12 cellular contexts compared by ENCODE assay signal in genomic region chr5:157559301-157559700, GRCh38. TPM values are rescaled to one million over a fixed set of nuclear protein-coding genes. Genes with fewer than 3 reads are reported as not detected.
A peak's percentile ranks its signal among the peaks of the same experiment; 100 is the strongest.
DNase-seq lines count a peak whose midpoint lies in the region; ATAC-seq and TF ChIP-seq lines count a peak whose summit lies in the region.
"Had no signal": no experiment of that assay in that cellular context is flagged by ENCODE, and none has a peak within 500 bp of the region (broad histone marks: within the 10 kb centered on the region; RNA-seq: fewer than 3 reads in every experiment).

No MANE protein-coding gene starts in this region.

- no peaks in the 10 kb centered on the region for H3K27me3 Mint-ChIP-seq in activated CD4-positive, alpha-beta T cell treated with anti-CD3 and anti-CD28 coated beads, Interleukin-2, amount 10 ng/mL, durations not matched to agents 24 days and 14 days
- H3K27me3 Mint-ChIP-seq in stimulated activated memory B cell treated with anti-CD40 and anti-IgM and Interleukin-4, amounts not matched to agents 10 μg/mL and 1 μg/mL and 100 μg/mL, for 72 hours, result no peaks in the 10 kb centered on the region

- no peak for DNase-seq in activated CD4-positive, alpha-beta T cell treated with anti-CD3 and anti-CD28 coated beads, Interleukin-2, amount 10 ng/mL, durations not matched to agents 24 days and 14 days
- no peak for DNase-seq in activated CD4-positive, alpha-beta T cell treated with anti-CD3 and anti-CD28 coated beads, Interleukin-2, amount 50 U/mL, for 1 hour
- DNase-seq in SK-N-SH, result no peak
- DNase-seq in fibroblast of pulmonary artery (ENCODE audit: low read depth), result peak; percentile 69
- no peak for DNase-seq in prostate gland (ENCODE audit: low spot score)
- no peak for DNase-seq in NCI-H526 treated with DMSO at 0.1 percent for 48 hours (lab: John Stamatoyannopoulos, UW)
- DNase-seq in T-helper 9 cell, result no peak
- DNase-seq: activated naive CD8-positive, alpha-beta T cell treated with anti-CD3 and anti-CD28 coated beads for 36 hours; BE2C; NCI-H774; nephron progenitor cell had no signal

- H3K9me3 Mint-ChIP-seq in activated CD4-positive, alpha-beta T cell treated with anti-CD3 and anti-CD28 coated beads, Interleukin-2, amount 10 ng/mL, durations not matched to agents 24 days and 14 days, result no peaks in the 10 kb centered on the region
- no peaks in the 10 kb centered on the region for H3K9me3 Mint-ChIP-seq in stimulated activated memory B cell treated with anti-CD40 and anti-IgM and Interleukin-4, amounts not matched to agents 10 μg/mL and 1 μg/mL and 100 μg/mL, for 72 hours
- H3K9me3 Mint-ChIP-seq: activated naive CD8-positive, alpha-beta T cell treated with anti-CD3 and anti-CD28 coated beads for 36 hours; nephron progenitor cell had no signal

- H3K4me1 ChIP-seq in SK-N-SH (ENCODE audit: control insufficient read depth in 1 of 2, insufficient read depth in 2 of 2, low read depth in 1 of 2, low read length in 1 of 2) (peaks cover 28 to 72% of the 10 kb centered on the region in 2 experiments), prostate gland (replicated peaks) (no peaks in the 10 kb centered on the region)
- H3K4me1 ChIP-seq: BE2C had no signal

- H3K27me3 ChIP-seq in SK-N-SH (ENCODE audit: insufficient read depth), result no peaks in the 10 kb centered on the region
- no peaks in the 10 kb centered on the region for H3K27me3 ChIP-seq in prostate gland (replicated peaks; ENCODE audit: insufficient read depth)

- no peak overlapping the region for H2AFZ ChIP-seq in SK-N-SH (ENCODE audit: low read depth)

- POLR2A ChIA-PET in SK-N-SH (lab: Yijun Ruan, JAX), result no interaction called here

- H3K27ac ChIP-seq in SK-N-SH (ENCODE audit: low read depth in 2 of 2, low read length in 1 of 2) (peak overlapping the region; percentile 74 to 92; a peak in 3 of 4 replicates), prostate gland (no peak overlapping the region)

- 17% methylated on average over 2 of the region's 2 CpGs for WGBS in SK-N-SH (ENCODE audit: low lambda C conversion rate)
- 23% methylated on average over 2 of the region's 2 CpGs for WGBS in prostate gland

- peaks cover 35% of the 10 kb centered on the region for H4K20me1 ChIP-seq in SK-N-SH (ENCODE audit: insufficient read depth)

- peak overlapping the region; percentile 64 for H3K4me2 ChIP-seq in SK-N-SH

- H3K9me2 ChIP-seq in SK-N-SH, result no peaks in the 10 kb centered on the region

- no peak for ATAC-seq in stimulated activated memory B cell treated with anti-CD40 and anti-IgM and Interleukin-4, amounts not matched to agents 10 μg/mL and 1 μg/mL and 100 μg/mL, for 72 hours

- peaks cover 87% of the 10 kb centered on the region for H3K36me3 Mint-ChIP-seq in activated CD4-positive, alpha-beta T cell treated with anti-CD3 and anti-CD28 coated beads, Interleukin-2, amount 10 ng/mL, durations not matched to agents 24 days and 14 days (ENCODE audit: low read depth)
- H3K36me3 Mint-ChIP-seq in stimulated activated memory B cell treated with anti-CD40 and anti-IgM and Interleukin-4, amounts not matched to agents 10 μg/mL and 1 μg/mL and 100 μg/mL, for 72 hours, result peaks cover 42% of the 10 kb centered on the region
- H3K36me3 Mint-ChIP-seq: activated naive CD8-positive, alpha-beta T cell treated with anti-CD3 and anti-CD28 coated beads for 36 hours had no signal

- 0 out of 4 replicates have a peak, but pooled peaks of 1 of the 2 experiments have one; percentile 30 for TF ChIP-seq EP300 in SK-N-SH (IDR thresholded peaks at IDR 0.05; ENCODE audit: borderline replicate concordance in 1 of 2, low read depth in 1 of 2, low read length in 1 of 2)

- H3K4me3 Mint-ChIP-seq in activated CD4-positive, alpha-beta T cell treated with anti-CD3 and anti-CD28 coated beads, Interleukin-2, amount 10 ng/mL, durations not matched to agents 24 days and 14 days, result no peak overlapping the region
- no peak overlapping the region for H3K4me3 Mint-ChIP-seq in stimulated activated memory B cell treated with anti-CD40 and anti-IgM and Interleukin-4, amounts not matched to agents 10 μg/mL and 1 μg/mL and 100 μg/mL, for 72 hours
- H3K4me3 Mint-ChIP-seq: activated naive CD8-positive, alpha-beta T cell treated with anti-CD3 and anti-CD28 coated beads for 36 hours; nephron progenitor cell had no signal

- H3K27ac Mint-ChIP-seq in activated CD4-positive, alpha-beta T cell treated with anti-CD3 and anti-CD28 coated beads, Interleukin-2, amount 10 ng/mL, durations not matched to agents 24 days and 14 days, result peak overlapping the region; percentile 1
- H3K27ac Mint-ChIP-seq in stimulated activated memory B cell treated with anti-CD40 and anti-IgM and Interleukin-4, amounts not matched to agents 10 μg/mL and 1 μg/mL and 100 μg/mL, for 72 hours, result peak overlapping the region; percentile 64
- H3K27ac Mint-ChIP-seq: activated naive CD8-positive, alpha-beta T cell treated with anti-CD3 and anti-CD28 coated beads for 36 hours; nephron progenitor cell had no signal

- H3K79me2 ChIP-seq in SK-N-SH (ENCODE audit: insufficient read depth), result peaks cover 90% of the 10 kb centered on the region

- intact Hi-C loops in activated CD4-positive, alpha-beta T cell treated with anti-CD3 and anti-CD28 coated beads, Interleukin-2, amount 10 ng/mL, durations not matched to agents 24 days and 14 days (cut with micrococcal nuclease), result no loop called here
- intact Hi-C loops in prostate gland (cut with DNase I), result loop anchor here (5.0 kb wide), 1 partner anchor 42 kb away; no protein-coding TSS in a partner anchor

- H3K36me3 ChIP-seq in SK-N-SH (replicated peaks in 1 of 2; ENCODE audit: control insufficient read depth in 1 of 2, insufficient read depth in 2 of 2, low read length in 1 of 2), result peaks cover 6 to 42% of the 10 kb centered on the region in 2 experiments
- no peaks in the 10 kb centered on the region for H3K36me3 ChIP-seq in prostate gland
- H3K36me3 ChIP-seq: BE2C had no signal

- TF ChIP-seq POLR2A in prostate gland (IDR thresholded peaks at IDR 0.05), result no peak

- H3K9ac ChIP-seq in SK-N-SH, result peak overlapping the region; percentile 44; the same call in 1 of the 2 replicates

- H3K4me3 ChIP-seq in SK-N-SH (ENCODE audit: low read depth in 2 of 2, low read length in 1 of 2), result no peak overlapping the region
- H3K4me3 ChIP-seq in fibroblast of pulmonary artery (replicated peaks; ENCODE audit: low read depth, low read length), result no peak overlapping the region
- no peak overlapping the region for H3K4me3 ChIP-seq in prostate gland

- CTCF ChIA-PET in SK-N-SH (lab: Yijun Ruan, JAX), result no interaction called here

- H3K4me1 Mint-ChIP-seq in activated CD4-positive, alpha-beta T cell treated with anti-CD3 and anti-CD28 coated beads, Interleukin-2, amount 10 ng/mL, durations not matched to agents 24 days and 14 days, result peaks cover 84% of the 10 kb centered on the region
- H3K4me1 Mint-ChIP-seq in stimulated activated memory B cell treated with anti-CD40 and anti-IgM and Interleukin-4, amounts not matched to agents 10 μg/mL and 1 μg/mL and 100 μg/mL, for 72 hours, result peaks cover 97% of the 10 kb centered on the region
- H3K4me1 Mint-ChIP-seq: activated naive CD8-positive, alpha-beta T cell treated with anti-CD3 and anti-CD28 coated beads for 36 hours had no signal

- no peak for TF ChIP-seq RAD21 in SK-N-SH (IDR thresholded peaks at IDR 0.05; ENCODE audit: low read length)

- H3F3A ChIP-seq in SK-N-SH (replicated peaks; ENCODE audit: insufficient read depth), result peaks cover 63% of the 10 kb centered on the region

- no peak for TF ChIP-seq CTCF in SK-N-SH (IDR thresholded peaks at IDR 0.05)
- no peak for TF ChIP-seq CTCF in fibroblast of pulmonary artery (IDR thresholded peaks at IDR 0.05; ENCODE audit: low read length, missing control alignments)
- no peak for TF ChIP-seq CTCF in prostate gland (IDR thresholded peaks at IDR 0.05)

- H3K9me3 ChIP-seq in SK-N-SH, result no peaks in the 10 kb centered on the region
- no peaks in the 10 kb centered on the region for H3K9me3 ChIP-seq in prostate gland
- H3K9me3 ChIP-seq: BE2C had no signal

TF ChIP-seq in SK-N-SH, 30 proteins besides CTCF, POLR2A, EP300 and RAD21 (continues in another document):
- TF ChIP-seq ELF1 (IDR thresholded peaks at IDR 0.05) (no peak), TAF1 (IDR thresholded peaks at IDR 0.05; ENCODE audit: borderline replicate concordance, low read depth, low read length) (no peak), MAX (IDR thresholded peaks at IDR 0.05; ENCODE audit: low read depth) (peak; percentile 56; the same call in 1 of the 2 replicates), SIN3A (IDR thresholded peaks at IDR 0.05; ENCODE audit: borderline replicate concordance, low read depth, low read length) (no peak), YY1 (IDR thresholded peaks at IDR 0.05; ENCODE audit: low read depth) (0 out of 2 replicates have a peak, but pooled peaks have one; percentile 45), PBX3 (IDR thresholded peaks at IDR 0.05) (peak; percentile 54; the same call in 1 of the 2 replicates), MXI1 (IDR thresholded peaks at IDR 0.05; ENCODE audit: low read depth, low read length) (no peak), RFX5 (IDR thresholded peaks at IDR 0.05; ENCODE audit: low read length) (no peak), GABPA (IDR thresholded peaks at IDR 0.05; ENCODE audit: low read depth) (no peak)

RNA-seq across cellular contexts. Expression of gene ADAM19, which starts 16.3 kb away (rescaled TPM):
- total RNA-seq in activated CD4-positive, alpha-beta T cell treated with anti-CD3 and anti-CD28 coated beads, Interleukin-2, amount 10 ng/mL, durations not matched to agents 24 days and 14 days, result 232 TPM in 2 replicates
- 43.1 and 46.9 TPM in 2 replicates for polyA plus RNA-seq in SK-N-SH (2012; rRNA removed)
- 33.7 and 41.3 TPM in 2 replicates for polyA plus RNA-seq in SK-N-SH (2012; cell fraction: cytosol; rRNA removed)
- 61.7 and 79.6 TPM in 2 replicates for polyA plus RNA-seq in SK-N-SH (2012; cell fraction: nucleus; rRNA removed)
- 1 to 10 TPM; 1.9 to 8.1 TPM for total RNA-seq in prostate gland

Comparison
In these comparisons a context has a peak if more than half of its experiments do, and no peak if none do; other contexts are left out.
1. H3K27ac ChIP-seq: peak in SK-N-SH (2 of 2); none in prostate gland (0 of 2).
2. RNA of gene ADAM19, which starts 16.3 kb away (total RNA-seq): 232 TPM in activated CD4-positive, alpha-beta T cell treated with anti-CD3 and anti-CD28 coated beads, Interleukin-2, amount 10 ng/mL, durations not matched to agents 24 days and 14 days; 1.9 to 8.1 TPM in prostate gland; every median in the first group is over 10 times any median in the second.